8 cellular contexts compared by ENCODE assay signal in the genomic region with DNA sequence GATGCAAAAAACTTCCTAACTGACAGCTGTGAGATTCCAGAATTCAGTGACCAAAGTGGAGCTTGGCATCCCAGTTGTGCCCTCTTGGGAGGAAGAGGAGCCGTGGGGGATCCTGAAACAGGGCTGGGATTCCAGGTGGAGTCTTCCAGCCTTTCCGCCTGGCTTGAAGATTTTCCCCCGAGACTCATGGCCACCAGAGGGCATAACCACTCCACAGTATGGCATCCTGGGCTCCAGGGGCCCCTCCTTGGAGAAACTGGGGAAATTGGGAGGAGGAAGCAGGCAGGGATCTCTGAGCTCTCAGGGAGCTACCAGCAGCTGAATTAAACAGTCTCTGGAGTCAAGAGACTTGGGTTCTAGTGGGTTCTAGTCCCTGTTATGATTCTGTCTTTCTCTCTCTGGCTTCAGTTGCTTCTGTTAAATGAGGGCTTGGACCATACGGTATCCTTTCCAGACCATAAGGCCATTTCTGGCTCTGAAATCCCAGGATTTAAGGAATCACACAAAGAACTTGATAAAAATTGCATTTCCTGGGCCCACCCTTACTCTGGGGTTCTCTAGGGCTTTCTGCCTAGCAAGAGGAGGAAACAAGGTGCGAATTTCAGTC. TPM values are rescaled to one million over a fixed set of nuclear protein-coding genes. Genes with fewer than 3 reads are reported as not detected.
DNase-seq lines count a peak whose midpoint lies in the region; ATAC-seq and TF ChIP-seq lines count a peak whose summit lies in the region.

No MANE protein-coding gene starts in this region.

- H3F3A ChIP-seq in PC-9 (ENCODE audit: insufficient read depth, low read depth), result 0 out of 2 replicates have a peak, but pooled peaks cover 4% of the 10 kb centered on the region

- no peak overlapping the region for H3K18ac ChIP-seq in neuronal stem cell (ENCODE audit: low read length)

- CTCF ChIA-PET in PC-9 (lab: Charles Lee), result interaction anchor here (0.7 to 2.6 kb wide), 4 partner anchors 16 to 118 kb away, joined by 3 to 25 read pairs (median 18); no protein-coding TSS in a partner anchor

- DNase-seq in BE2C (peak; percentile 76), HAP-1 (ENCODE audit: low spot score in 2 of 2) (peak; percentile 26 to 69), PC-9 (peak in 1 of 2 experiments; percentile 69), esophagus muscularis mucosa (ENCODE audit: extremely low spot score) (no peak), neuronal stem cell (ENCODE audit: low spot score) (no peak)
- DNase-seq in stimulated activated CD4-positive, alpha-beta T cell treated with anti-CD3 and anti-CD28 coated beads, Interleukin-2, amount 100 ng/mL, for 24 hours, result no peak
- no peak for DNase-seq in stimulated activated naive CD4-positive, alpha-beta T cell treated with Interleukin-2 at 50 U/mL for 16 hours (lab: John Stamatoyannopoulos, UW)

- no peak for ATAC-seq in GM19463 (IDR thresholded peaks at IDR 0.05; ENCODE audit: unreplicated experiment)

- no peak overlapping the region for H4K8ac ChIP-seq in neuronal stem cell (ENCODE audit: low read depth, low read length)

- no peaks in the 10 kb centered on the region for H3K79me2 ChIP-seq in PC-9 (ENCODE audit: low read depth)

- no TSS peak for BruUV-seq in PC-9 (replicated peaks; lab: Mats Ljungman, UMichigan)

- H3K4me2 ChIP-seq in PC-9, result no peak overlapping the region
- no peak overlapping the region for H3K4me2 ChIP-seq in neuronal stem cell (ENCODE audit: insufficient read depth, low read length, poor library complexity, severe bottlenecking)

- H4K20me1 ChIP-seq in PC-9 (ENCODE audit: insufficient read depth), result no peaks in the 10 kb centered on the region

- TF ChIP-seq CTCF in BE2C (IDR thresholded peaks at IDR 0.05; ENCODE audit: low read depth, low read length) (peak; percentile 88), PC-9 (conservative IDR thresholded peaks at IDR 0.05) (peak; percentile 68), esophagus muscularis mucosa (IDR thresholded peaks at IDR 0.05) (peak; percentile 69 to 81 (median 77))

- no peak for TF ChIP-seq EP300 in esophagus muscularis mucosa (IDR thresholded peaks at IDR 0.05)

- H3K4me1 ChIP-seq in BE2C, result peaks cover 9% of the 10 kb centered on the region
- peaks cover 4% of the 10 kb centered on the region; the same call in 1 of the 2 replicates for H3K4me1 ChIP-seq in HAP-1
- no peaks in the 10 kb centered on the region for H3K4me1 ChIP-seq in PC-9 (replicated peaks; ENCODE audit: insufficient read depth)
- H3K4me1 ChIP-seq in esophagus muscularis mucosa, result peaks cover 22 to 50% (median 41%) of the 10 kb centered on the region in 4 donors
- peaks cover 9 to 12% of the 10 kb centered on the region in 2 donors for H3K4me1 ChIP-seq in neuronal stem cell (ENCODE audit: control insufficient read depth in 2 of 2, insufficient read depth in 1 of 2, low read depth in 1 of 2, low read length in 2 of 2)

- H3K4me3 ChIP-seq in BE2C (ENCODE audit: low read depth, low read length), result no peak overlapping the region
- H3K4me3 ChIP-seq in HAP-1, result no peak overlapping the region
- H3K4me3 ChIP-seq in PC-9, result no peak overlapping the region
- H3K4me3 ChIP-seq in esophagus muscularis mucosa, result no peak overlapping the region
- no peak overlapping the region for H3K4me3 ChIP-seq in neuronal stem cell (ENCODE audit: low read length in 2 of 2)

- H3K27me3 ChIP-seq in BE2C (no peaks in the 10 kb centered on the region), HAP-1 (ENCODE audit: low read depth) (no peaks in the 10 kb centered on the region), PC-9 (ENCODE audit: insufficient read depth, low read depth) (no peaks in the 10 kb centered on the region), esophagus muscularis mucosa (peaks cover 2 to 39% (median 14%) of the 10 kb centered on the region in 4 donors), neuronal stem cell (ENCODE audit: control insufficient read depth in 3 of 3, insufficient read depth in 3 of 3, low read depth in 1 of 3, low read length in 3 of 3) (peaks cover 0 to 29% (median 0%) of the 10 kb centered on the region in 3 experiments)

- no peak overlapping the region for H3K23ac ChIP-seq in neuronal stem cell (ENCODE audit: low read depth, low read length, poor library complexity)

- in situ Hi-C loops in HAP-1 (cut with MboI; ENCODE audit: low sequenced_read_pairs), result no loop called here

- H2AFZ ChIP-seq in PC-9, result no peak overlapping the region
- no peak overlapping the region for H2AFZ ChIP-seq in neuronal stem cell (ENCODE audit: low read length)

- H3K27ac ChIP-seq in PC-9 (no peak overlapping the region), esophagus muscularis mucosa (replicated peaks in 1 of 4) (no peak overlapping the region), neuronal stem cell (replicated peaks; ENCODE audit: low read length) (no peak overlapping the region)

- no peak overlapping the region for H3K4ac ChIP-seq in neuronal stem cell (ENCODE audit: low read length)

- no peaks in the 10 kb centered on the region for H3K9me2 ChIP-seq in PC-9 (ENCODE audit: insufficient read depth)

- H2BK15ac ChIP-seq in neuronal stem cell (ENCODE audit: low read length), result no peak overlapping the region

- peak overlapping the region; percentile 23 for H2AK5ac ChIP-seq in neuronal stem cell (ENCODE audit: low read depth, low read length)

- 47% methylated on average over 5 of the region's 5 CpGs for WGBS in esophagus muscularis mucosa
- no CpG with 5 or more reads among the region's 5 CpGs for WGBS in neuronal stem cell (ENCODE audit: extremely low coverage in 2 of 2, insufficient read length in 2 of 2, insufficient replicate concordance in 1 of 2), 2 donors

- TF ChIP-seq POLR2A in esophagus muscularis mucosa (IDR thresholded peaks at IDR 0.05; ENCODE audit: low read depth), result no peak

- H3K14ac ChIP-seq in neuronal stem cell (ENCODE audit: low read length), result no peak overlapping the region

- H4K91ac ChIP-seq in neuronal stem cell (ENCODE audit: low read depth, low read length, poor library complexity), result no peak overlapping the region

- H3K36me3 ChIP-seq in BE2C, result peaks cover 3% of the 10 kb centered on the region
- peaks cover 5% of the 10 kb centered on the region for H3K36me3 ChIP-seq in HAP-1 (replicated peaks)
- no peaks in the 10 kb centered on the region for H3K36me3 ChIP-seq in PC-9 (ENCODE audit: low read depth)
- peaks cover 0 to 4% (median 0%) of the 10 kb centered on the region in 4 donors for H3K36me3 ChIP-seq in esophagus muscularis mucosa
- peaks cover 0 to 30% of the 10 kb centered on the region in 2 donors for H3K36me3 ChIP-seq in neuronal stem cell (replicated peaks in 1 of 2; ENCODE audit: control insufficient read depth in 2 of 2, insufficient read depth in 2 of 2, low read length in 2 of 2)

- H2BK5ac ChIP-seq in neuronal stem cell (ENCODE audit: low read length), result no peak overlapping the region

- POLR2A ChIA-PET in PC-9 (lab: Charles Lee; ENCODE audit: unreplicated experiment), result interaction anchor here (0.6 kb wide), 1 partner anchor 1042 kb away, joined by 3 read pairs; no protein-coding TSS in a partner anchor

- intact Hi-C loops in PC-9 (cut with micrococcal nuclease; ENCODE audit: unreplicated experiment), result loop anchor here (1.0 to 5.0 kb wide), 2 partner anchors 19 to 118 kb away; no protein-coding TSS in a partner anchor
- intact Hi-C loops in esophagus muscularis mucosa (cut with DNase I), result loop anchor here (2.0 kb wide), 1 partner anchor 19 kb away; no protein-coding TSS in a partner anchor

- H2BK12ac ChIP-seq in neuronal stem cell (ENCODE audit: low read length), result no peak overlapping the region

- H2BK120ac ChIP-seq in neuronal stem cell (ENCODE audit: low read depth, low read length), result no peak overlapping the region

- no peak overlapping the region for H3K9ac ChIP-seq in neuronal stem cell (ENCODE audit: low read depth, low read length, poor library complexity)

- no peaks in the 10 kb centered on the region for H3K79me1 ChIP-seq in neuronal stem cell (ENCODE audit: low read depth, low read length)

- H3K9me3 ChIP-seq in BE2C (no peaks in the 10 kb centered on the region), HAP-1 (no peaks in the 10 kb centered on the region), PC-9 (ENCODE audit: insufficient read depth, low read depth) (no peaks in the 10 kb centered on the region), esophagus muscularis mucosa (no peaks in the 10 kb centered on the region), neuronal stem cell (replicated peaks in 1 of 2; ENCODE audit: control insufficient read depth in 2 of 2, insufficient read depth in 1 of 2, low read depth in 1 of 2, low read length in 2 of 2) (no peaks in the 10 kb centered on the region)

RNA-seq across cellular contexts. Expression of a gene that starts 2.6 kb away (rescaled TPM):
- 37.0 TPM for polyA plus RNA-seq in BE2C (2012; ENCODE audit: insufficient read depth, insufficient read length, low read depth)
- total RNA-seq in PC-9 (2021), result 0.50 TPM in 1 of 2 replicates, not detected in the other
- 10 to 100 TPM; 13.3 to 26.9 (median 18.3) TPM for total RNA-seq in esophagus muscularis mucosa
- 11.1 TPM for polyA plus RNA-seq in neuronal stem cell (2013, experiment 1 of 2)
- polyA plus RNA-seq in neuronal stem cell (2013, experiment 2 of 2), result 10.9 TPM

RNA-seq across cellular contexts. Expression of a gene that starts 47.1 kb away (rescaled TPM):
- polyA plus RNA-seq in BE2C (2012; ENCODE audit: insufficient read depth, insufficient read length, low read depth), result 69.7 TPM
- total RNA-seq in PC-9 (2021) (6.5 and 13.4 TPM in 2 replicates), esophagus muscularis mucosa (10 to 100 TPM; 26.2 to 88.1 (median 59.4) TPM)
- polyA plus RNA-seq in neuronal stem cell (2013, experiment 1 of 2), result 46.2 TPM
- polyA plus RNA-seq in neuronal stem cell (2013, experiment 2 of 2), result 44.5 TPM

RNA-seq across cellular contexts. Expression of a gene that starts 52.6 kb away (rescaled TPM):
- polyA plus RNA-seq in BE2C (2012; ENCODE audit: insufficient read depth, insufficient read length, low read depth), result 82.0 TPM
- 13.4 and 15.4 TPM in 2 replicates for total RNA-seq in PC-9 (2021)
- total RNA-seq in esophagus muscularis mucosa, result 10 to 100 TPM in 3 of 4 donors, 1 to 10 TPM in 1; 9.1 to 22.4 (median 13.9) TPM
- polyA plus RNA-seq in neuronal stem cell (2013, experiment 1 of 2), result 12.6 TPM
- 12.7 TPM for polyA plus RNA-seq in neuronal stem cell (2013, experiment 2 of 2)

Comparison
In these comparisons a context has a peak if more than half of its experiments do, and no peak if none do; other contexts are left out.
1. DNase-seq: peak in BE2C (single experiment) and HAP-1 (2 of 2); none in esophagus muscularis mucosa (single experiment), neuronal stem cell (single experiment), stimulated activated CD4-positive, alpha-beta T cell treated with anti-CD3 and anti-CD28 coated beads, Interleukin-2, amount 100 ng/mL, for 24 hours (0 of 2) and stimulated activated naive CD4-positive, alpha-beta T cell treated with Interleukin-2 at 50 U/mL for 16 hours (single experiment).
2. Peak in every context shown above with its lines, with median percentiles within 50 percentile points of each other: CTCF ChIP-seq.